ENCODE assay signal across 1 cellular context in the genomic region with DNA sequence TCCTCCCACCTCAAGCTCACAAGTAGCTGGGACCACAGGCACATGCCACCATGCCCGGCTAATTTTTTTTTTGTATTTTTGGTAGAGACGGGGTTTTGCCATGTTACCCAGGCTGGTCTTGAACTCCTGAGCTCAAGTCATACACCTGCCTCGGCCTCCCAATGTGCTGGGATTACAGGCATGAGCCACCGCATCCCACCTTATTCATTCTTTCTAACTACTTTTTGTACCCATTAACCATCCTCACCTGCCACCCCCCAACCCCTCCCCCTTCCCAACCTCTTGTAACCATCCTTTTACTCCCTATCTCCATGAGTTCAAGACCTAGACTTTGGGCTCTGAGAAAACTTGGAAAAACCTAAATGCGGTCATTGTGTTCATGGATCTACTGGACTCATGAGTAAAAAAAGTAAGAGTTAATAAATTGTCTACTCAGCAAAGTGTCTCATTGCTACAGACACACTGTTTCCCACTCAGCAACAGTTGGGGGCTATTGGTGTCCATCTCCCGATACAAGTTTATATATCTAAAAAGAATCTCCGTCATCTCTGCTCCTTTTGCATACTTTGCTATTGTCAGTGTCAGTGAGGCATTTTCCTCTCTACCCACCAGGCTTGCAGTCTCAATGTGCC.
TF ChIP-seq lines count a peak whose summit lies in the region.

No MANE protein-coding gene starts in this region.

TF ChIP-seq in K562, 482 proteins besides CTCF, POLR2A, EP300 and RAD21:
- TF ChIP-seq MAFG (tag; conservative IDR thresholded peaks at IDR 0.05), result peak; percentile 44
- no peak for TF ChIP-seq KLF13 (tag; IDR thresholded peaks at IDR 0.05; ENCODE audit: borderline replicate concordance, low read depth)
- TF ChIP-seq, protein P1, sequence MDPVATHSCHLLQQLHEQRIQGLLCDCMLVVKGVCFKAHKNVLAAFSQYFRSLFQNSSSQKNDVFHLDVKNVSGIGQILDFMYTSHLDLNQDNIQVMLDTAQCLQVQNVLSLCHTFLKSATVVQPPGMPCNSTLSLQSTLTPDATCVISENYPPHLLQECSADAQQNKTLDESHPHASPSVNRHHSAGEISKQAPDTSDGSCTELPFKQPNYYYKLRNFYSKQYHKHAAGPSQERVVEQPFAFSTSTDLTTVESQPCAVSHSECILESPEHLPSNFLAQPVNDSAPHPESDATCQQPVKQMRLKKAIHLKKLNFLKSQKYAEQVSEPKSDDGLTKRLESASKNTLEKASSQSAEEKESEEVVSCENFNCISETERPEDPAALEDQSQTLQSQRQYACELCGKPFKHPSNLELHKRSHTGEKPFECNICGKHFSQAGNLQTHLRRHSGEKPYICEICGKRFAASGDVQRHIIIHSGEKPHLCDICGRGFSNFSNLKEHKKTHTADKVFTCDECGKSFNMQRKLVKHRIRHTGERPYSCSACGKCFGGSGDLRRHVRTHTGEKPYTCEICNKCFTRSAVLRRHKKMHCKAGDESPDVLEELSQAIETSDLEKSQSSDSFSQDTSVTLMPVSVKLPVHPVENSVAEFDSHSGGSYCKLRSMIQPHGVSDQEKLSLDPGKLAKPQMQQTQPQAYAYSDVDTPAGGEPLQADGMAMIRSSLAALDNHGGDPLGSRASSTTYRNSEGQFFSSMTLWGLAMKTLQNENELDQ (CRISPR knock-in tag; IDR thresholded peaks at IDR 0.05; ENCODE audit: borderline replicate concordance), result no peak
- TF ChIP-seq, protein P2, sequence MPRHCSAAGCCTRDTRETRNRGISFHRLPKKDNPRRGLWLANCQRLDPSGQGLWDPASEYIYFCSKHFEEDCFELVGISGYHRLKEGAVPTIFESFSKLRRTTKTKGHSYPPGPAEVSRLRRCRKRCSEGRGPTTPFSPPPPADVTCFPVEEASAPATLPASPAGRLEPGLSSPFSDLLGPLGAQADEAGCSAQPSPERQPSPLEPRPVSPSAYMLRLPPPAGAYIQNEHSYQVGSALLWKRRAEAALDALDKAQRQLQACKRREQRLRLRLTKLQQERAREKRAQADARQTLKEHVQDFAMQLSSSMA (CRISPR knock-in tag; IDR thresholded peaks at IDR 0.05), result no peak
- TF ChIP-seq SMARCA5 (IDR thresholded peaks at IDR 0.05), result no peak
- TF ChIP-seq ZNF316 (IDR thresholded peaks at IDR 0.05), result peak; percentile 51
- TF ChIP-seq, protein P3, sequence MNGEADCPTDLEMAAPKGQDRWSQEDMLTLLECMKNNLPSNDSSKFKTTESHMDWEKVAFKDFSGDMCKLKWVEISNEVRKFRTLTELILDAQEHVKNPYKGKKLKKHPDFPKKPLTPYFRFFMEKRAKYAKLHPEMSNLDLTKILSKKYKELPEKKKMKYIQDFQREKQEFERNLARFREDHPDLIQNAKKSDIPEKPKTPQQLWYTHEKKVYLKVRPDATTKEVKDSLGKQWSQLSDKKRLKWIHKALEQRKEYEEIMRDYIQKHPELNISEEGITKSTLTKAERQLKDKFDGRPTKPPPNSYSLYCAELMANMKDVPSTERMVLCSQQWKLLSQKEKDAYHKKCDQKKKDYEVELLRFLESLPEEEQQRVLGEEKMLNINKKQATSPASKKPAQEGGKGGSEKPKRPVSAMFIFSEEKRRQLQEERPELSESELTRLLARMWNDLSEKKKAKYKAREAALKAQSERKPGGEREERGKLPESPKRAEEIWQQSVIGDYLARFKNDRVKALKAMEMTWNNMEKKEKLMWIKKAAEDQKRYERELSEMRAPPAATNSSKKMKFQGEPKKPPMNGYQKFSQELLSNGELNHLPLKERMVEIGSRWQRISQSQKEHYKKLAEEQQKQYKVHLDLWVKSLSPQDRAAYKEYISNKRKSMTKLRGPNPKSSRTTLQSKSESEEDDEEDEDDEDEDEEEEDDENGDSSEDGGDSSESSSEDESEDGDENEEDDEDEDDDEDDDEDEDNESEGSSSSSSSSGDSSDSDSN (IDR thresholded peaks at IDR 0.05; ENCODE audit: borderline replicate concordance in 1 of 2, low read depth in 2 of 2, low read length in 2 of 2), result no peak
- no peak for TF ChIP-seq ATF1 (CRISPR knock-in tag; IDR thresholded peaks at IDR 0.05)
- no peak for TF ChIP-seq ATF1 (tag; IDR thresholded peaks at IDR 0.05)
- TF ChIP-seq, protein P4, sequence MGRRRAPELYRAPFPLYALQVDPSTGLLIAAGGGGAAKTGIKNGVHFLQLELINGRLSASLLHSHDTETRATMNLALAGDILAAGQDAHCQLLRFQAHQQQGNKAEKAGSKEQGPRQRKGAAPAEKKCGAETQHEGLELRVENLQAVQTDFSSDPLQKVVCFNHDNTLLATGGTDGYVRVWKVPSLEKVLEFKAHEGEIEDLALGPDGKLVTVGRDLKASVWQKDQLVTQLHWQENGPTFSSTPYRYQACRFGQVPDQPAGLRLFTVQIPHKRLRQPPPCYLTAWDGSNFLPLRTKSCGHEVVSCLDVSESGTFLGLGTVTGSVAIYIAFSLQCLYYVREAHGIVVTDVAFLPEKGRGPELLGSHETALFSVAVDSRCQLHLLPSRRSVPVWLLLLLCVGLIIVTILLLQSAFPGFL (CRISPR knock-in tag; IDR thresholded peaks at IDR 0.05), result no peak
- peak; percentile 60 for TF ChIP-seq MAFK (IDR thresholded peaks at IDR 0.05; ENCODE audit: low read length)
- no peak for TF ChIP-seq ZNF134 (CRISPR knock-in tag; conservative IDR thresholded peaks at IDR 0.05)
- TF ChIP-seq, protein P5, sequence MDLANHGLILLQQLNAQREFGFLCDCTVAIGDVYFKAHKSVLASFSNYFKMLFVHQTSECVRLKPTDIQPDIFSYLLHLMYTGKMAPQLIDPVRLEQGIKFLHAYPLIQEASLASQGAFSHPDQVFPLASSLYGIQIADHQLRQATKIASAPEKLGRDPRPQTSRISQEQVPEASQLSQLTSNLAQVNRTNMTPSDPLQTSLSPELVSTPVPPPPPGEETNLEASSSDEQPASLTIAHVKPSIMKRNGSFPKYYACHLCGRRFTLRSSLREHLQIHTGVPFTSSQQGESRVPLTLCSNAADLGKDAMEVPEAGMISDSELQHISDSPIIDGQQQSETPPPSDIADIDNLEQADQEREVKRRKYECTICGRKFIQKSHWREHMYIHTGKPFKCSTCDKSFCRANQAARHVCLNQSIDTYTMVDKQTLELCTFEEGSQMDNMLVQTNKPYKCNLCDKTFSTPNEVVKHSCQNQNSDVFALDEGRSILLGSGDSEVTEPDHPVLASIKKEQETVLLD (IDR thresholded peaks at IDR 0.05), result no peak
- no peak for TF ChIP-seq GABPB2 (CRISPR knock-in tag; conservative IDR thresholded peaks at IDR 0.05)
- TF ChIP-seq MTF1 (CRISPR knock-in tag; IDR thresholded peaks at IDR 0.05; ENCODE audit: borderline replicate concordance), result no peak
- no peak for TF ChIP-seq KDM4B (IDR thresholded peaks at IDR 0.05; ENCODE audit: borderline replicate concordance in 2 of 2, low read depth in 1 of 2)
- no peak for TF ChIP-seq ZBTB1 (CRISPR knock-in tag; IDR thresholded peaks at IDR 0.05; ENCODE audit: borderline replicate concordance, low read depth)
- TF ChIP-seq, protein P6, sequence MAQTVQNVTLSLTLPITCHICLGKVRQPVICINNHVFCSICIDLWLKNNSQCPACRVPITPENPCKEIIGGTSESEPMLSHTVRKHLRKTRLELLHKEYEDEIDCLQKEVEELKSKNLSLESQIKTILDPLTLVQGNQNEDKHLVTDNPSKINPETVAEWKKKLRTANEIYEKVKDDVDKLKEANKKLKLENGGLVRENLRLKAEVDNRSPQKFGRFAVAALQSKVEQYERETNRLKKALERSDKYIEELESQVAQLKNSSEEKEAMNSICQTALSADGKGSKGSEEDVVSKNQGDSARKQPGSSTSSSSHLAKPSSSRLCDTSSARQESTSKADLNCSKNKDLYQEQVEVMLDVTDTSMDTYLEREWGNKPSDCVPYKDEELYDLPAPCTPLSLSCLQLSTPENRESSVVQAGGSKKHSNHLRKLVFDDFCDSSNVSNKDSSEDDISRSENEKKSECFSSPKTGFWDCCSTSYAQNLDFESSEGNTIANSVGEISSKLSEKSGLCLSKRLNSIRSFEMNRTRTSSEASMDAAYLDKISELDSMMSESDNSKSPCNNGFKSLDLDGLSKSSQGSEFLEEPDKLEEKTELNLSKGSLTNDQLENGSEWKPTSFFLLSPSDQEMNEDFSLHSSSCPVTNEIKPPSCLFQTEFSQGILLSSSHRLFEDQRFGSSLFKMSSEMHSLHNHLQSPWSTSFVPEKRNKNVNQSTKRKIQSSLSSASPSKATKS (CRISPR knock-in tag; IDR thresholded peaks at IDR 0.05), result no peak
- TF ChIP-seq ZNF140 (CRISPR knock-in tag; IDR thresholded peaks at IDR 0.05), result no peak
- TF ChIP-seq ZNF778 (CRISPR knock-in tag; IDR thresholded peaks at IDR 0.05), result no peak
- TF ChIP-seq MAFF (IDR thresholded peaks at IDR 0.05; ENCODE audit: low read length), result peak; percentile 63
- peak; percentile 45; the same call in 1 of the 2 replicates for TF ChIP-seq C11orf30 (IDR thresholded peaks at IDR 0.05; ENCODE audit: low read depth)
- no peak for TF ChIP-seq NFIX (CRISPR knock-in tag; IDR thresholded peaks at IDR 0.05; ENCODE audit: low read depth)
- no peak for TF ChIP-seq ZNF589 (CRISPR knock-in tag; IDR thresholded peaks at IDR 0.05; ENCODE audit: low read depth)
- TF ChIP-seq TAF7 (tag; IDR thresholded peaks at IDR 0.05), result no peak
- TF ChIP-seq, protein P7, sequence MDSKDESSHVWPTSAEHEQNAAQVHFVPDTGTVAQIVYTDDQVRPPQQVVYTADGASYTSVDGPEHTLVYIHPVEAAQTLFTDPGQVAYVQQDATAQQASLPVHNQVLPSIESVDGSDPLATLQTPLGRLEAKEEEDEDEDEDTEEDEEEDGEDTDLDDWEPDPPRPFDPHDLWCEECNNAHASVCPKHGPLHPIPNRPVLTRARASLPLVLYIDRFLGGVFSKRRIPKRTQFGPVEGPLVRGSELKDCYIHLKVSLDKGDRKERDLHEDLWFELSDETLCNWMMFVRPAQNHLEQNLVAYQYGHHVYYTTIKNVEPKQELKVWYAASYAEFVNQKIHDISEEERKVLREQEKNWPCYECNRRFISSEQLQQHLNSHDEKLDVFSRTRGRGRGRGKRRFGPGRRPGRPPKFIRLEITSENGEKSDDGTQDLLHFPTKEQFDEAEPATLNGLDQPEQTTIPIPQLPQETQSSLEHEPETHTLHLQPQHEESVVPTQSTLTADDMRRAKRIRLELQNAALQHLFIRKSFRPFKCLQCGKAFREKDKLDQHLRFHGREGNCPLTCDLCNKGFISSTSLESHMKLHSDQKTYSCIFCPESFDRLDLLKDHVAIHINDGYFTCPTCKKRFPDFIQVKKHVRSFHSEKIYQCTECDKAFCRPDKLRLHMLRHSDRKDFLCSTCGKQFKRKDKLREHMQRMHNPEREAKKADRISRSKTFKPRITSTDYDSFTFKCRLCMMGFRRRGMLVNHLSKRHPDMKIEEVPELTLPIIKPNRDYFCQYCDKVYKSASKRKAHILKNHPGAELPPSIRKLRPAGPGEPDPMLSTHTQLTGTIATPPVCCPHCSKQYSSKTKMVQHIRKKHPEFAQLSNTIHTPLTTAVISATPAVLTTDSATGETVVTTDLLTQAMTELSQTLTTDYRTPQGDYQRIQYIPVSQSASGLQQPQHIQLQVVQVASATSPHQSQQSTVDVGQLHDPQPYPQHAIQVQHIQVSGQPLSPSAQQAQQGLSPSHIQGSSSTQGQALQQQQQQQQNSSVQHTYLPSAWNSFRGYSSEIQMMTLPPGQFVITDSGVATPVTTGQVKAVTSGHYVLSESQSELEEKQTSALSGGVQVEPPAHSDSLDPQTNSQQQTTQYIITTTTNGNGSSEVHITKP (IDR thresholded peaks at IDR 0.05; ENCODE audit: partially characterized antibody), result no peak
